In the genomic region with DNA sequence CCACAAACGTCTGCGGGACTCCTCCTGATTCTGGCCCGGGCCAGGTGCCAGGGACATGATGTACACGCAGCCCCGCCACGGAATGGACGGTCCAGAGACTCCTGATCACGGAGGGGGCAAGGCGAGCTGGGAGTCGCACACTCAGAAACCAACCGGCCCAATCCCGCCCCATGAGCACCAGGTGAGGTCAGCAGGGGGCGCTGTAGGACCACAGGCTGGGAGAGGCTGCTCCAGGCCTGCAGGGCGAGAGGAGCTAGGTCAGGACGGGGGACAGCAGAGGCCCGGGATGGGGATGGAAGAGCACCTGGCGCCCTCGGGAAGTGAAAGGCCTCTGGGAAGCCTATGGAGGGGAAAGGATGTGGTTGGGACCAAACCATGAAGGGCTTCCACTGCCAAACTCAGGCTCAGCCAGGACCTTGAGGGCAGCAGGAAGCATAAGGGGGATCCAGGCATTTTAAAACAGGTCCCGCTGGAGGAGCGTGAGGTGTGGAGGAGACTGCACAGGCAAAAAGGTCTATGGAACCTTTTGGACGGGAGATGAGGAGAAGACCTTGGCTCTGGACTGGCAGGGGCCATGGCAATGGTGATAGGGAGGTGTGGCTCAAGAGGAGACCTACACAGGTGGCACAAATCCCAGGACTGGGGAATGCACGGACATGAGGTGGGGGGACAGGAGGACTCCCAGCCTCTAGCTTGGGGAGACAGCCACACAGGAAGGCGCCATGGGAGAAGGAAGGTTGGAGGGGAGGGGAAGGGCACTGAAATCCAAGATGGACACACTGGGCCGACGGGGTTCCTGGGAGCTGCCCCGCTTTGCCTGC, we compare ENCODE assay signal across 8 cellular contexts.
DNase-seq lines count a peak whose midpoint lies in the region; ATAC-seq and TF ChIP-seq lines count a peak whose summit lies in the region.

No MANE protein-coding gene starts in this region.

- H3K4me3 ChIP-seq in KMS-11 (IDR thresholded peaks at IDR 0.05; ENCODE audit: insufficient read depth, low read depth, low read length) (no peak overlapping the region), gastroesophageal sphincter (no peak overlapping the region), parathyroid adenoma (ENCODE audit: low read depth, low read length) (no peak overlapping the region), upper lobe of left lung (no peak overlapping the region)

- ATAC-seq in GM21381 (IDR thresholded peaks at IDR 0.05; ENCODE audit: unreplicated experiment): peak; percentile 89
- peak; percentile 65 for ATAC-seq in gastroesophageal sphincter
- ATAC-seq in upper lobe of left lung (ENCODE audit: low FRiP score in 2 of 2): peak; percentile 74 to 91

- H2AFZ ChIP-seq in KMS-11 (ENCODE audit: low read depth): no peak overlapping the region
- H2AFZ ChIP-seq in parathyroid adenoma: no peak overlapping the region

- TF ChIP-seq EP300 in gastroesophageal sphincter (IDR thresholded peaks at IDR 0.05) (no peak), upper lobe of left lung (IDR thresholded peaks at IDR 0.05) (no peak)

- H3K4me1 ChIP-seq in KMS-11 (ENCODE audit: low read depth, poor library complexity, severe bottlenecking): no peaks in the 10 kb centered on the region
- H3K4me1 ChIP-seq in gastroesophageal sphincter: peaks cover 0 to 10% (median 0%) of the 10 kb centered on the region in 3 donors
- H3K4me1 ChIP-seq in parathyroid adenoma: no peaks in the 10 kb centered on the region
- peaks cover 0 to 4% (median 2%) of the 10 kb centered on the region in 4 donors for H3K4me1 ChIP-seq in upper lobe of left lung

- H3K27me3 ChIP-seq in KMS-11 (ENCODE audit: insufficient read depth, low read depth) (no peaks in the 10 kb centered on the region), gastroesophageal sphincter (no peaks in the 10 kb centered on the region), parathyroid adenoma (ENCODE audit: control insufficient read depth, insufficient read depth, low read length) (no peaks in the 10 kb centered on the region), upper lobe of left lung (no peaks in the 10 kb centered on the region)

- in situ Hi-C loops in Caki2 (cut with HindIII; ENCODE audit: low pct_unique_long_range_greater_than_20kb, low sequenced_read_pairs): no loop called here

- no peaks in the 10 kb centered on the region for H4K20me1 ChIP-seq in KMS-11 (ENCODE audit: insufficient read depth)

- DNase-seq in Caki2 (ENCODE audit: low read depth): peak; percentile 43
- peak; percentile 59 for DNase-seq in RPMI7951 (ENCODE audit: low read depth)
- peak; percentile 63 for DNase-seq in activated T-helper 9 cell treated with anti-CD3 and anti-CD28 coated beads, Interleukin-2, amount 50 U/mL, for 16 hours (ENCODE audit: low read depth)
- DNase-seq in upper lobe of left lung: peak; percentile 71 to 83

- H3K27ac ChIP-seq in KMS-11: no peak overlapping the region
- no peak overlapping the region for H3K27ac ChIP-seq in gastroesophageal sphincter
- no peak overlapping the region for H3K27ac ChIP-seq in parathyroid adenoma
- H3K27ac ChIP-seq in upper lobe of left lung: no peak overlapping the region

- no peak for TF ChIP-seq POLR2A in gastroesophageal sphincter (IDR thresholded peaks at IDR 0.05)
- no peak for TF ChIP-seq POLR2A in upper lobe of left lung (IDR thresholded peaks at IDR 0.05)

- H3K79me2 ChIP-seq in KMS-11 (ENCODE audit: insufficient read depth, low read depth): no peaks in the 10 kb centered on the region
- H3K79me2 ChIP-seq in parathyroid adenoma: no peaks in the 10 kb centered on the region

- 83% methylated on average over 6 of the region's 26 CpGs; no CpG with 5 or more reads in 1 of the 2 donors for WGBS in gastroesophageal sphincter (ENCODE audit: low coverage in 1 of 2), 2 donors
- WGBS in upper lobe of left lung, 2 donors: 32 to 88% methylated on average over 8 to 26 of the region's 26 CpGs

- no peak overlapping the region for H3K9ac ChIP-seq in KMS-11
- H3K9ac ChIP-seq in parathyroid adenoma: no peak overlapping the region

- no peaks in the 10 kb centered on the region for H3K36me3 ChIP-seq in KMS-11 (ENCODE audit: insufficient read depth)
- H3K36me3 ChIP-seq in gastroesophageal sphincter: peaks cover 0 to 60% of the 10 kb centered on the region in 2 donors
- no peaks in the 10 kb centered on the region for H3K36me3 ChIP-seq in parathyroid adenoma (ENCODE audit: control insufficient read depth, insufficient read depth, low read length)
- H3K36me3 ChIP-seq in upper lobe of left lung: peaks cover 0 to 22% (median 0%) of the 10 kb centered on the region in 4 donors

- H3K9me3 ChIP-seq in gastroesophageal sphincter (no peaks in the 10 kb centered on the region), parathyroid adenoma (ENCODE audit: control insufficient read depth, low read length) (no peaks in the 10 kb centered on the region), upper lobe of left lung (no peaks in the 10 kb centered on the region)

- H3K4me2 ChIP-seq in KMS-11 (no peak overlapping the region), parathyroid adenoma (ENCODE audit: low read length) (no peak overlapping the region)

- TF ChIP-seq CTCF in KMS-11 (conservative IDR thresholded peaks at IDR 0.05; ENCODE audit: low read depth, low read length) (peak; percentile 83), gastroesophageal sphincter (IDR thresholded peaks at IDR 0.05) (peak in 3 of 4 experiments; percentile 83 to 84 (median 83)), parathyroid adenoma (IDR thresholded peaks at IDR 0.05) (peak; percentile 71), upper lobe of left lung (IDR thresholded peaks at IDR 0.05) (peak; percentile 67 to 88 (median 82))
